10 cellular contexts compared by ENCODE assay signal in the genomic region with DNA sequence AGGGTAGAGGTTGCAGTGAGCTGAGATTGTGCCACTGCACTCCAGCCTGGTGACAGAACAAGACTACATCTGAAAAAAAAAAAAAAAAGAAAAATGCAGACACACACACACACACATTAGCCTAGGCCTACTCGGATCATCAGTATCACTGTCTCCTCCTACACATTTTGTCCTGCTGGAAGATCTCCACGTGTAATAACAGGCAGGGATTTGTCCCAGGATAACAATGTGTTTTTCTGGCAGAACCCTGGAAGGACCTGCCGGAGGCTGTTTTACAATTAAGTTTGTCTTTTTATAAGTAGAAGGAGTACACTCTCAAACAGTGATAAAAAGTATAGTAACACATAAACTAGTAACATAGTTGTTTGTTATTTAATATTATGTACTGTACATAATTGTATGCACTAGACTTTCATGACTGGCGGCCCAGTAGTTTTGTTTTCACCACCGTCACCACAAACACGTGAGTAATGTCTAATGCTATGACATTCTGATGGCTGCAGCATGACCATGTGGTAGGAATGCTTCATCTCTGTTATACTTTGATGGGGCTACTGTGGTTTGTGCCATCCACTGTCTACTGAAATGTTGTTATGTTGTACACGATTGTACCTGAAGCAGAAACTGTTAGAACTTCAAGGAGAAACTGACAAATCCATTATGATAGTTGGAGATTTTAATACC.
A peak's percentile ranks its signal among the peaks of the same experiment; 100 is the strongest.
DNase-seq lines count a peak whose midpoint lies in the region; ATAC-seq, FAIRE-seq and TF ChIP-seq lines count a peak whose summit lies in the region.
"Had no signal": no experiment of that assay in that cellular context is flagged by ENCODE, and none has a peak within 500 bp of the region (broad histone marks: within the 10 kb centered on the region; RNA-seq: fewer than 3 reads in every experiment).

No MANE protein-coding gene starts in this region.

- peaks cover 10% of the 10 kb centered on the region for H3K36me3 Mint-ChIP-seq in activated T-helper 2 cell treated with anti-CD3 and anti-CD28 coated beads, Interferon-gamma antibody, Interleukin-2, Interleukin-4, amounts not matched to agents 10 μg/mL and 5 μg/mL and 100 μg/mL, durations not matched to agents 14 hours and 24 hours and 36 hours (ENCODE audit: low read depth)

- H3K9me3 Mint-ChIP-seq in activated T-helper 2 cell treated with anti-CD3 and anti-CD28 coated beads, Interferon-gamma antibody, Interleukin-2, Interleukin-4, amounts not matched to agents 10 μg/mL and 5 μg/mL and 100 μg/mL, durations not matched to agents 14 hours and 24 hours and 36 hours, result peaks cover 7% of the 10 kb centered on the region

- H3K36me3 ChIP-seq in left ventricle myocardium inferior, result peaks cover 8% of the 10 kb centered on the region

- no peak overlapping the region for H3K4me3 Mint-ChIP-seq in activated T-helper 2 cell treated with anti-CD3 and anti-CD28 coated beads, Interferon-gamma antibody, Interleukin-2, Interleukin-4, amounts not matched to agents 10 μg/mL and 5 μg/mL and 100 μg/mL, durations not matched to agents 14 hours and 24 hours and 36 hours (ENCODE audit: low read depth)
- H3K4me3 Mint-ChIP-seq: T-helper 1 cell treated with Interleukin-12 subunit alpha and Interleukin-12 subunit beta and Interleukin-4 antibody, amounts not matched to agents 30 μg/mL and 1 μg/mL, for 36 hours had no signal

- H3K27me3 ChIP-seq in foreskin keratinocyte (peaks cover 3% of the 10 kb centered on the region), left ventricle myocardium inferior (ENCODE audit: low read depth) (no peaks in the 10 kb centered on the region)

- peak; percentile 52 for TF ChIP-seq CTCF in foreskin keratinocyte (conservative IDR thresholded peaks at IDR 0.05)
- TF ChIP-seq CTCF in left ventricle myocardium inferior (IDR thresholded peaks at IDR 0.05; ENCODE audit: borderline replicate concordance), result no peak

- ATAC-seq in foreskin keratinocyte (peak; percentile 50), HG03565 (IDR thresholded peaks at IDR 0.05; ENCODE audit: unreplicated experiment) (no peak), GM19455 (IDR thresholded peaks at IDR 0.05; ENCODE audit: unreplicated experiment) (no peak)

- peaks cover 14% of the 10 kb centered on the region for H3K4me1 Mint-ChIP-seq in activated T-helper 2 cell treated with anti-CD3 and anti-CD28 coated beads, Interferon-gamma antibody, Interleukin-2, Interleukin-4, amounts not matched to agents 10 μg/mL and 5 μg/mL and 100 μg/mL, durations not matched to agents 14 hours and 24 hours and 36 hours (ENCODE audit: low read depth)

- intact Hi-C loops in activated T-helper 2 cell treated with anti-CD3 and anti-CD28 coated beads, Interferon-gamma antibody, Interleukin-2, Interleukin-4, amounts not matched to agents 10 μg/mL and 5 μg/mL and 100 μg/mL, durations not matched to agents 14 hours and 24 hours and 36 hours (cut with micrococcal nuclease), result no loop called here
- intact Hi-C loops in left ventricle myocardium inferior (cut with micrococcal nuclease), result no loop called here

- FAIRE-seq in urothelium cell line (lab: Jason Lieb, UNC), result no peak

- no peaks in the 10 kb centered on the region for H3K27me3 Mint-ChIP-seq in activated T-helper 2 cell treated with anti-CD3 and anti-CD28 coated beads, Interferon-gamma antibody, Interleukin-2, Interleukin-4, amounts not matched to agents 10 μg/mL and 5 μg/mL and 100 μg/mL, durations not matched to agents 14 hours and 24 hours and 36 hours (ENCODE audit: low read depth)

- H3K4me1 ChIP-seq in foreskin keratinocyte (peaks cover 6% of the 10 kb centered on the region), left ventricle myocardium inferior (no peaks in the 10 kb centered on the region)

- H3K27ac Mint-ChIP-seq in activated T-helper 2 cell treated with anti-CD3 and anti-CD28 coated beads, Interferon-gamma antibody, Interleukin-2, Interleukin-4, amounts not matched to agents 10 μg/mL and 5 μg/mL and 100 μg/mL, durations not matched to agents 14 hours and 24 hours and 36 hours, result peak overlapping the region; percentile 52
- H3K27ac Mint-ChIP-seq: T-helper 1 cell treated with Interleukin-12 subunit alpha and Interleukin-12 subunit beta and Interleukin-4 antibody, amounts not matched to agents 30 μg/mL and 1 μg/mL, for 36 hours had no signal

- no peak overlapping the region for H3K27ac ChIP-seq in foreskin keratinocyte
- no peak overlapping the region for H3K27ac ChIP-seq in left ventricle myocardium inferior (replicated peaks)

- no peak overlapping the region for H3K4me3 ChIP-seq in left ventricle myocardium inferior

- DNase-seq in activated gamma-delta T cell treated with Interleukin-2 at 50 U/mL for 16 hours (peak; percentile 24), activated gamma-delta T cell (lab: John Stamatoyannopoulos, UW) (no peak), foreskin keratinocyte (peak; percentile 58 to 69), urothelium cell line (ENCODE audit: low spot score) (peak; percentile 48), left ventricle myocardium inferior (no peak)
- no peak for DNase-seq in activated T-helper 2 cell treated with anti-CD3 and anti-CD28 coated beads, Interferon-gamma antibody, Interleukin-2, Interleukin-4, amounts not matched to agents 10 μg/mL and 5 μg/mL and 100 μg/mL, durations not matched to agents 14 hours and 24 hours and 36 hours (ENCODE audit: low spot score)
- DNase-seq: NCI-H1694 had no signal

- H3K9me3 ChIP-seq in left ventricle myocardium inferior (replicated peaks), result no peaks in the 10 kb centered on the region

Comparison
In these comparisons a context has a peak if more than half of its experiments do, and no peak if none do; other contexts are left out.
1. DNase-seq: peak in activated gamma-delta T cell treated with Interleukin-2 at 50 U/mL for 16 hours (single experiment), foreskin keratinocyte (2 of 2) and urothelium cell line (single experiment); none in activated gamma-delta T cell (single experiment), activated T-helper 2 cell treated with anti-CD3 and anti-CD28 coated beads, Interferon-gamma antibody, Interleukin-2, Interleukin-4, amounts not matched to agents 10 μg/mL and 5 μg/mL and 100 μg/mL, durations not matched to agents 14 hours and 24 hours and 36 hours (single experiment) and left ventricle myocardium inferior (single experiment).